In genomic region chr15:47374222-47374621, GRCh38 we compare ENCODE assay signal across 1 cellular context.
TF ChIP-seq lines count a peak whose summit lies in the region.

No MANE protein-coding gene starts in this region.

TF ChIP-seq in K562, 482 proteins besides CTCF, POLR2A, EP300 and RAD21 (continued from another document):
- TF ChIP-seq SPI1 (IDR thresholded peaks at IDR 0.05; ENCODE audit: borderline replicate concordance, low read depth, low read length) (no peak), EHMT2 (IDR thresholded peaks at IDR 0.05) (no peak), NONO (IDR thresholded peaks at IDR 0.05; ENCODE audit: low read depth in 2 of 2, low read length in 1 of 2) (no peak)
